ENCODE assay signal across 2 cellular contexts in the genomic region with DNA sequence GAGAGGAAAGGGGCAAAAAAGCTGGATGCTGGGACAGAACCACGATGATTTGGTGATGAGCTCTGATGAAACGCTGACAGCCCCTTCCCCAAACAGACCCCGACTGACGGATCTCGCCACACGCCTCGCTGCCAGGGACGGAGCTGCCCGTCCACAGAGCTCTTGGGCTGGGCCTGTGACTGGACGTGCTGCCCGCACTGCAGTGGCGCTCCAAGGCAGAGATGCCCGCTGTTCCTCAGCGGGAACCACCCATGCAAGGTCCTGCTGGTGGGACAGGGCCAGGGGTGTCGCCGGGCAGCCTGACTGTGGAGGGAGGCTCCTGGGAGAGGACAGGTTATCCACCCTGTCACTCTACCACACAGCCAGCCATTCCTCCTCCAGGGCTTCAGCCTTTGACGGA.
TF ChIP-seq lines count a peak whose summit lies in the region.

No MANE protein-coding gene starts in this region.

TF ChIP-seq in IMR-90, 13 proteins besides CTCF, POLR2A, EP300 and RAD21:
- TF ChIP-seq RFX5 (IDR thresholded peaks at IDR 0.05; ENCODE audit: low read depth, low read length) (no peak), MXI1 (IDR thresholded peaks at IDR 0.05; ENCODE audit: borderline replicate concordance, low read depth, low read length) (no peak), MAFK (IDR thresholded peaks at IDR 0.05; ENCODE audit: low read depth, low read length) (no peak), ELK1 (IDR thresholded peaks at IDR 0.05; ENCODE audit: borderline replicate concordance, low read depth, low read length) (no peak), NFE2L2 (IDR thresholded peaks at IDR 0.05; ENCODE audit: low read depth, low read length) (no peak), RCOR1 (IDR thresholded peaks at IDR 0.05; ENCODE audit: insufficient replicate concordance, low read length) (no peak), CHD1 (IDR thresholded peaks at IDR 0.05; ENCODE audit: low read depth, low read length) (no peak), FOS (IDR thresholded peaks at IDR 0.05; ENCODE audit: low read depth, low read length) (no peak), SMC3 (IDR thresholded peaks at IDR 0.05; ENCODE audit: low read depth, low read length) (no peak), CEBPB (IDR thresholded peaks at IDR 0.05; ENCODE audit: low read depth, low read length) (no peak), MAZ (IDR thresholded peaks at IDR 0.05; ENCODE audit: borderline replicate concordance, low read depth, low read length) (no peak)

TF ChIP-seq in K562, 482 proteins besides CTCF, POLR2A, EP300 and RAD21:
- TF ChIP-seq, protein P1, sequence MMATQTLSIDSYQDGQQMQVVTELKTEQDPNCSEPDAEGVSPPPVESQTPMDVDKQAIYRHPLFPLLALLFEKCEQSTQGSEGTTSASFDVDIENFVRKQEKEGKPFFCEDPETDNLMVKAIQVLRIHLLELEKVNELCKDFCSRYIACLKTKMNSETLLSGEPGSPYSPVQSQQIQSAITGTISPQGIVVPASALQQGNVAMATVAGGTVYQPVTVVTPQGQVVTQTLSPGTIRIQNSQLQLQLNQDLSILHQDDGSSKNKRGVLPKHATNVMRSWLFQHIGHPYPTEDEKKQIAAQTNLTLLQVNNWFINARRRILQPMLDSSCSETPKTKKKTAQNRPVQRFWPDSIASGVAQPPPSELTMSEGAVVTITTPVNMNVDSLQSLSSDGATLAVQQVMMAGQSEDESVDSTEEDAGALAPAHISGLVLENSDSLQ (IDR thresholded peaks at IDR 0.05) = peak; percentile 79
- TF ChIP-seq PHB2 (IDR thresholded peaks at IDR 0.05; ENCODE audit: low read depth) (no peak), ZNF518B (CRISPR knock-in tag; IDR thresholded peaks at IDR 0.05) (no peak), BRD4 (IDR thresholded peaks at IDR 0.05) (no peak), ZBED1 (IDR thresholded peaks at IDR 0.05) (no peak), RBBP5 (IDR thresholded peaks at IDR 0.05; ENCODE audit: borderline replicate concordance, insufficient read depth, low read length, poor library complexity, severe bottlenecking) (no peak)
TF ChIP-seq in K562: peak in this region for 1.
